8 cellular contexts compared by ENCODE assay signal in the genomic region with DNA sequence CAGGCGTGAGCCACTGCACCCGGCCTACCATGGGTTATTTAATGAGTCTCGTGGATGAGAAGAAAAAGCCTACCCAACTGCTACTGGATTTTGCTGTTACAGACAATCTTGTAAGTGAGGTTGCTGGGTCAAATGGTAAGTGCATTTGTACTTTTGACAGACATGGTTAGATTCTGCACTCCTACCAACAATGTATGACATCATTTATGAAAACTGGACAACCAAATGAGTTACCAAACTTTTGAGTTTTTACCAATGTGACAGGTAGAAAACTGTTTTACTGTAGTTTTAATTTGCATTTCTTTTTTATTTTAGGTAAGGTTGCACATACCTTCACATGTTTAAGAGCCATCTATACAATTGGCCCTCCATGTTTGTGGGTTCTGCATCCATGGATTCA.
"Had no signal": no experiment of that assay in that cellular context is flagged by ENCODE, and none has a peak within 500 bp of the region (broad histone marks: within the 10 kb centered on the region; RNA-seq: fewer than 3 reads in every experiment).

No MANE protein-coding gene starts in this region.

- H3K27ac ChIP-seq: HL-60, KMS-11 had no signal

- H3K9ac ChIP-seq: KMS-11 had no signal

- H3K27me3 Mint-ChIP-seq: IgD-negative memory B cell had no signal

- H3K4me3 Mint-ChIP-seq: IgD-negative memory B cell had no signal

- ATAC-seq: K562 had no signal

- H3K4me3 ChIP-seq: K562 had no signal

- DNase-seq: IMR-90, KBM-7, KG1 had no signal

- H3K27ac Mint-ChIP-seq: IgD-negative memory B cell had no signal

- FAIRE-seq: HTR-8/SVneo, K562 had no signal

- H3K4me2 ChIP-seq: KMS-11 had no signal
